Comparison of ENCODE assay signal across 21 cellular contexts in the genomic region with DNA sequence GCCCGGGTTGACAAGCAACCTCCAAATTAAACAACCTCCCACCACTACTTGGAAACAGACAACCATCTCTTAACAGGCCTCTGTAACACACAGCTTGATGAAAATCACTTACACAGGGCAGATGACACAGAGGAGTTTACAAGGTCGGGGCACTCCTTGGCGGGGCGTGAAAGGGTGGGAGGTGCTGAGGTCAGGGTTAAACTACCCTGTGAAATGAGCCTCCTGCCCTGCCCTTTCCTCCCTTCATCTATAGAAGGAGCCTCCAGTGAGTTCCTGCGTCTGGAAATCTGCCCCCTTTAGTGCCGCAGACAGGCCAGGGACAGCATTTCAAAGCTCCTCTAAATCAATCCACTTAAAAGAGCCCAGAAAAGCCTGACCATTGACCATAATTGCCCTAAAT. TPM values are rescaled to one million over a fixed set of nuclear protein-coding genes. Genes with fewer than 3 reads are reported as not detected.
DNase-seq lines count a peak whose midpoint lies in the region; FAIRE-seq and TF ChIP-seq lines count a peak whose summit lies in the region.
"Had no signal": no experiment of that assay in that cellular context is flagged by ENCODE, and none has a peak within 500 bp of the region (broad histone marks: within the 10 kb centered on the region; RNA-seq: fewer than 3 reads in every experiment).

No MANE protein-coding gene starts in this region.

- POLR2A ChIA-PET in endothelial cell of umbilical vein (lab: Charles Lee): no interaction called here

- BruUV-seq in endothelial cell of umbilical vein (replicated peaks; lab: Mats Ljungman, UMichigan): no TSS peak

- CTCF ChIA-PET in endothelial cell of umbilical vein (lab: Charles Lee): interaction anchor here (1.8 kb wide), 1 partner anchor 911 kb away, joined by 5 read pairs; no protein-coding TSS in a partner anchor

- peaks cover 5% of the 10 kb centered on the region for H3F3A ChIP-seq in neural cell (ENCODE audit: insufficient read depth, low read length, poor library complexity, severe bottlenecking)

- no peaks in the 10 kb centered on the region for H3K27me3 ChIP-seq in SJCRH30
- H3K27me3 ChIP-seq in endothelial cell of umbilical vein (ENCODE audit: control insufficient read depth in 2 of 2, insufficient read depth in 2 of 2, low read length in 2 of 2): peaks cover 0 to 5% of the 10 kb centered on the region in 2 experiments
- H3K27me3 ChIP-seq in neural cell (ENCODE audit: insufficient read depth, low read depth, low read length): no peaks in the 10 kb centered on the region
- peaks cover 37% of the 10 kb centered on the region for H3K27me3 ChIP-seq in transverse colon

- TF ChIP-seq EP300 in neural cell (conservative IDR thresholded peaks at IDR 0.05; ENCODE audit: poor library complexity, severe bottlenecking) (no peak), transverse colon (IDR thresholded peaks at IDR 0.05; ENCODE audit: low read depth) (no peak)

- 40 to 46% methylated on average over 6 of the region's 6 CpGs for WGBS in transverse colon (ENCODE audit: low coverage in 1 of 2), 2 donors

- in situ Hi-C loops in transverse colon (cut with MboI; ENCODE audit: low pct_ligation_motif_present in 1 of 4, low pct_unique_long_range_greater_than_20kb in 1 of 4, low sequenced_read_pairs in 3 of 4): no loop called here

- H3K4me2 ChIP-seq in endothelial cell of umbilical vein (ENCODE audit: insufficient read depth, low read length): peak overlapping the region; percentile 98
- H3K4me2 ChIP-seq in neural cell (ENCODE audit: low read length): peak overlapping the region; percentile 81

- no peak for TF ChIP-seq RAD21 in neural cell (conservative IDR thresholded peaks at IDR 0.05)

- dilution Hi-C loops in endothelial cell of umbilical vein (cut with MboI; ENCODE audit: extremely low pct_ligation_motif_present, low sequenced_read_pairs): no loop called here

- TF ChIP-seq POLR2A in endothelial cell of umbilical vein (IDR thresholded peaks at IDR 0.05; ENCODE audit: low read depth, low read length) (no peak), transverse colon (IDR thresholded peaks at IDR 0.05) (no peak)

- no peaks in the 10 kb centered on the region for H3K9me1 ChIP-seq in endothelial cell of umbilical vein (replicated peaks; ENCODE audit: control insufficient read depth, extremely low read depth, insufficient read depth, low read length)

- H3K9ac ChIP-seq in endothelial cell of umbilical vein (replicated peaks; ENCODE audit: extremely low read depth, insufficient read depth, low read length) (no peak overlapping the region), neural cell (ENCODE audit: low read length) (peak overlapping the region; percentile 79)

- H3K79me2 ChIP-seq in endothelial cell of umbilical vein (ENCODE audit: control insufficient read depth, insufficient read depth, low read length) (no peaks in the 10 kb centered on the region), neural cell (replicated peaks; ENCODE audit: insufficient read depth, low read length) (peaks cover 52% of the 10 kb centered on the region)

- H3K36me3 ChIP-seq in SJCRH30: peaks cover 5% of the 10 kb centered on the region; the same call in 1 of the 2 replicates
- H3K36me3 ChIP-seq in endothelial cell of umbilical vein (ENCODE audit: control insufficient read depth in 2 of 2, extremely low read depth in 1 of 2, insufficient read depth in 2 of 2, low read length in 2 of 2): no peaks in the 10 kb centered on the region
- no peaks in the 10 kb centered on the region for H3K36me3 ChIP-seq in neural cell (ENCODE audit: insufficient read depth, low read length)
- no peaks in the 10 kb centered on the region for H3K36me3 ChIP-seq in transverse colon
- H3K36me3 ChIP-seq: adrenal gland, esophagus squamous epithelium had no signal

- TF ChIP-seq CTCF in GM10266 (IDR thresholded peaks at IDR 0.05; ENCODE audit: control insufficient read depth, insufficient read depth, low read depth, missing control alignments) (no peak), endothelial cell of umbilical vein (IDR thresholded peaks at IDR 0.05; ENCODE audit: extremely low read depth in 1 of 2, insufficient read depth in 1 of 2, low read depth in 1 of 2, low read length in 2 of 2) (no peak), neural cell (IDR thresholded peaks at IDR 0.05; ENCODE audit: poor library complexity, severe bottlenecking) (no peak), transverse colon (IDR thresholded peaks at IDR 0.05) (no peak)

- H3K9me2 ChIP-seq in neural cell (ENCODE audit: insufficient read depth, low read length): no peaks in the 10 kb centered on the region

- H3K9me3 ChIP-seq in SJCRH30 (replicated peaks) (0 out of 2 replicates have a peak, but pooled peaks cover 5% of the 10 kb centered on the region), endothelial cell of umbilical vein (replicated peaks; ENCODE audit: control insufficient read depth, insufficient read depth, low read length) (no peaks in the 10 kb centered on the region), neural cell (ENCODE audit: low read length) (no peaks in the 10 kb centered on the region), transverse colon (no peaks in the 10 kb centered on the region)
- H3K9me3 ChIP-seq: adrenal gland, esophagus squamous epithelium had no signal

- peak overlapping the region; percentile 92 for H2AFZ ChIP-seq in endothelial cell of umbilical vein (ENCODE audit: low read depth, low read length)
- H2AFZ ChIP-seq in neural cell (ENCODE audit: low read depth, low read length): peak overlapping the region; percentile 61

- no peak for FAIRE-seq in endothelial cell of umbilical vein (lab: Jason Lieb, UNC)
- FAIRE-seq: urothelium cell line had no signal

- DNase-seq in GM10266 (ENCODE audit: extremely low spot score) (peak; percentile 5), SJCRH30 (peak; percentile 49 to 67), endothelial cell of umbilical vein (ENCODE audit: low read depth, low spot score) (no peak), NCI-H226 (no peak), NCI-H2196 (lab: John Stamatoyannopoulos, UW; ENCODE audit: unreplicated experiment) (no peak), occipital lobe (lab: John Stamatoyannopoulos, UW) (no peak), transverse colon (no peak)
- DNase-seq: activated CD4-positive, alpha-beta T cell treated with anti-CD3 and anti-CD28 coated beads, Interleukin-2, amount 10 ng/mL, durations not matched to agents 7 days and 5 days; activated gamma-delta T cell treated with Interleukin-2 at 50 U/mL for 16 hours; CD4-positive, alpha-beta T cell; esophagus squamous epithelium; HCEC 1CT; IMR-90; MM.1S; NCI-H1694; stimulated activated CD4-positive, alpha-beta T cell treated with anti-CD3 and anti-CD28 coated beads, Interleukin-4, amount 100 ng/mL, for 1 hour; T-helper 1 cell had no signal

- intact Hi-C loops in endothelial cell of umbilical vein (cut with micrococcal nuclease): no loop called here
- intact Hi-C loops in transverse colon (cut with DNase I; ENCODE audit: low total_unique reads): no loop called here

- H4K20me1 ChIP-seq in endothelial cell of umbilical vein (replicated peaks; ENCODE audit: control insufficient read depth, extremely low read depth, insufficient read depth, low read length) (no peaks in the 10 kb centered on the region), neural cell (ENCODE audit: insufficient read depth) (no peaks in the 10 kb centered on the region)

- H3K27ac ChIP-seq in SJCRH30 (peak overlapping the region; percentile 89), endothelial cell of umbilical vein (ENCODE audit: insufficient read depth, low read depth, low read length) (no peak overlapping the region), neural cell (ENCODE audit: low read length) (peak overlapping the region; percentile 79), transverse colon (no peak overlapping the region)
- H3K27ac ChIP-seq: adrenal gland, esophagus squamous epithelium, skin epidermis had no signal

- H3K4me1 ChIP-seq in SJCRH30 (peaks cover 14% of the 10 kb centered on the region), endothelial cell of umbilical vein (ENCODE audit: control insufficient read depth, extremely low read depth, insufficient read depth, low read length) (peaks cover 15% of the 10 kb centered on the region), transverse colon (no peaks in the 10 kb centered on the region)
- H3K4me1 ChIP-seq: adrenal gland had no signal

- H3K4me3 ChIP-seq in SJCRH30 (peak overlapping the region; percentile 67), endothelial cell of umbilical vein (replicated peaks in 1 of 3; ENCODE audit: insufficient read depth in 1 of 3, low read depth in 1 of 3, low read length in 3 of 3) (peak overlapping the region in 2 of 3 experiments; percentile 73 to 80), neural cell (ENCODE audit: low read length) (peak overlapping the region; percentile 82), transverse colon (no peak overlapping the region)
- H3K4me3 ChIP-seq: adrenal gland, skin epidermis had no signal

TF ChIP-seq in endothelial cell of umbilical vein, 7 proteins besides CTCF, POLR2A, EP300 and RAD21 (continues in another document):
- no peak for TF ChIP-seq POLR2AphosphoS5 (IDR thresholded peaks at IDR 0.05; ENCODE audit: insufficient read depth, low read depth, low read length)
- TF ChIP-seq GATA2 (IDR thresholded peaks at IDR 0.05; ENCODE audit: insufficient read depth, insufficient read length, low read depth, low read length): no peak

TF ChIP-seq in neural cell, 6 proteins besides CTCF, POLR2A, EP300 and RAD21 (continues in another document):
- no peak for TF ChIP-seq EZH2 (IDR thresholded peaks at IDR 0.05; ENCODE audit: borderline replicate concordance, insufficient read depth, low read length, poor library complexity, severe bottlenecking)
- no peak for TF ChIP-seq SMC3 (conservative IDR thresholded peaks at IDR 0.05; ENCODE audit: poor library complexity)

RNA-seq across cellular contexts. Expression of gene ROBO1, which starts 1.9 kb away (rescaled TPM):
- total RNA-seq in SJCRH30 (2014; rRNA removed; shearing (Covaris generic)): 73.4 and 74.1 TPM in 2 replicates
- 14.2 and 26.4 TPM in 2 replicates for total RNA-seq in endothelial cell of umbilical vein
- 4.3 and 5.9 TPM in 2 replicates for polyA plus RNA-seq in endothelial cell of umbilical vein
- polyA plus RNA-seq in endothelial cell of umbilical vein (2011; cell fraction: cytosol; rRNA removed): 5.5 and 7.1 TPM in 2 replicates
- polyA plus RNA-seq in endothelial cell of umbilical vein (2011; cell fraction: nucleus; rRNA removed): 10.2 and 10.7 TPM in 2 replicates
- 16.1 and 18.6 TPM in 2 replicates for polyA plus RNA-seq in endothelial cell of umbilical vein (2012)
- polyA minus RNA-seq in endothelial cell of umbilical vein: 18.4 and 29.6 TPM in 2 replicates
- polyA minus RNA-seq in endothelial cell of umbilical vein (2011; cell fraction: cytosol; rRNA and poly(A)+ RNA removed): 24.4 TPM
- polyA minus RNA-seq in endothelial cell of umbilical vein (2011; cell fraction: nucleus; rRNA and poly(A)+ RNA removed): 24.3 and 33.1 TPM in 2 replicates
- polyA plus RNA-seq in neural cell: 183 and 202 TPM in 2 replicates
- 554 and 647 TPM in 2 replicates for polyA minus RNA-seq in neural cell
- 156 TPM for total RNA-seq in occipital lobe
- total RNA-seq in transverse colon: 10 to 100 TPM in 1 of 4 donors, 1 to 10 TPM in 3; 7.6 to 68.7 (median 9.1) TPM

Comparison
In these comparisons a context has a peak if more than half of its experiments do, and no peak if none do; other contexts are left out.
1. DNase-seq: peak in GM10266 (single experiment) and SJCRH30 (2 of 2); none in endothelial cell of umbilical vein (single experiment), NCI-H226 (single experiment), NCI-H2196 (single experiment), occipital lobe (single experiment) and transverse colon (single experiment).
2. H3K27ac ChIP-seq: peak in SJCRH30 (single experiment) and neural cell (single experiment); none in endothelial cell of umbilical vein (single experiment) and transverse colon (0 of 4).
3. H3K4me3 ChIP-seq: peak in SJCRH30 (single experiment), endothelial cell of umbilical vein (2 of 3) and neural cell (single experiment); none in transverse colon (0 of 4).